In the genomic region with DNA sequence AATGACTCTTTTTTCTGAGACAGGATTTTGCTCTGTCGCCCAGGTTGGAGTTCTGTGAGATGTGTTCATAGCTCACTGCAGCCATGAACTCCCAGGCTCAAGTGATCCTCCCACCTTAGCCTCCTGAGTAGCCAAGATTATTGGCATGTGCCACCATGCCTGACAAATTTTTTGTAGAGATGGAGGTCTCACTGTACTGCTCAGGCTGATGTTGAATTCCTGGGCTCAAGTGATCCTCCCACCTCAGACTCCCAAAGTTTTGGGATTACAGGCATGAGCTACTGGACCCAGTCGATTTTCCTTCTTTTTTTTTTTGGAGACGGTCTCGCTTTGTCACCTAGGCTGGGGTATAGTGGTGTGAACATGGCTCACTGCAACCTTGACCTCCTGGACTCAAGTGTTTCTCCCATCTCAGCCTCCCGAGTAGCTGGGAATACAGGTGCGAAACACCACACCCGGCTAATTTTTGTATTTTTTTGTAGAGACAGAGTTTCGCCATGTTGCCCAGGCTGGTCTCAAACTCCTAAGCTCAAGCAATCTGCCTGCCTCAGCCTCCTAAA, we compare ENCODE assay signal across 11 cellular contexts. TPM values are rescaled to one million over a fixed set of nuclear protein-coding genes. Genes with fewer than 3 reads are reported as not detected.
DNase-seq lines count a peak whose midpoint lies in the region; ATAC-seq and TF ChIP-seq lines count a peak whose summit lies in the region.
"Had no signal": no experiment of that assay in that cellular context is flagged by ENCODE, and none has a peak within 500 bp of the region (broad histone marks: within the 10 kb centered on the region; RNA-seq: fewer than 3 reads in every experiment).

No MANE protein-coding gene starts in this region.

- H3K27me3 ChIP-seq in spleen (replicated peaks in 1 of 7), result no peaks in the 10 kb centered on the region

- DNase-seq in HFFc6, result no peak
- no peak for DNase-seq in activated CD8-positive, alpha-beta T cell treated with anti-CD3 and anti-CD28 coated beads, Interleukin-2, amount 10 ng/mL, durations not matched to agents 7 days and 5 days
- DNase-seq in glutamatergic neuron, result no peak
- no peak for DNase-seq in spleen
- no peak for DNase-seq in NCI-H526 treated with DMSO at 0.1 percent for 48 hours (lab: John Stamatoyannopoulos, UW)
- DNase-seq in epidermal melanocyte (ENCODE audit: insufficient read length, low spot score), result no peak
- DNase-seq in D341Med (ENCODE audit: low spot score), result no peak
- DNase-seq: NCI-H1436 treated with DMSO at 0.1 percent for 48 hours; SIG-M5; stimulated activated naive CD4-positive, alpha-beta T cell had no signal

- peaks cover 6% of the 10 kb centered on the region for H3K27me3 Mint-ChIP-seq in HFFc6 (ENCODE audit: insufficient read depth)
- no peaks in the 10 kb centered on the region for H3K27me3 Mint-ChIP-seq in activated CD8-positive, alpha-beta T cell treated with anti-CD3 and anti-CD28 coated beads, Interleukin-2, amount 10 ng/mL, durations not matched to agents 7 days and 5 days (ENCODE audit: low read depth)
- peaks cover 7% of the 10 kb centered on the region for H3K27me3 Mint-ChIP-seq in glutamatergic neuron (ENCODE audit: unreplicated experiment)

- intact Hi-C loops in spleen (cut with DNase I; ENCODE audit: low total_unique reads), result no loop called here

- POLR2A ChIA-PET in activated CD8-positive, alpha-beta T cell treated with anti-CD3 and anti-CD28 coated beads, Interleukin-2, amount 10 ng/mL, durations not matched to agents 7 days and 5 days (lab: Charles Lee), result interaction anchor here (1.1 to 4.9 kb wide), 5 partner anchors 11 to 23 kb away, joined by 3 to 44 read pairs (median 22); a partner anchor contains a TSS

- TF ChIP-seq CTCF in HFFc6 (IDR thresholded peaks at IDR 0.05) (no peak), glutamatergic neuron (IDR thresholded peaks at IDR 0.05; ENCODE audit: partially characterized antibody, unreplicated experiment) (no peak), spleen (IDR thresholded peaks at IDR 0.05 in 8 of 11, conservative IDR thresholded peaks at IDR 0.05 in 3 of 11) (no peak)

- H3K4me3 Mint-ChIP-seq in HFFc6 (no peak overlapping the region), glutamatergic neuron (ENCODE audit: unreplicated experiment) (no peak overlapping the region)
- H3K4me3 Mint-ChIP-seq in activated CD8-positive, alpha-beta T cell treated with anti-CD3 and anti-CD28 coated beads, Interleukin-2, amount 10 ng/mL, durations not matched to agents 7 days and 5 days, result no peak overlapping the region

- H3K36me3 ChIP-seq in spleen, result peaks cover 0 to 61% (median 12%) of the 10 kb centered on the region in 6 donors

- H3K27ac Mint-ChIP-seq in HFFc6 (peak overlapping the region; percentile 93), glutamatergic neuron (ENCODE audit: unreplicated experiment) (peak overlapping the region; percentile 16)
- peak overlapping the region; percentile 84 for H3K27ac Mint-ChIP-seq in activated CD8-positive, alpha-beta T cell treated with anti-CD3 and anti-CD28 coated beads, Interleukin-2, amount 10 ng/mL, durations not matched to agents 7 days and 5 days

- CTCF ChIA-PET in activated CD8-positive, alpha-beta T cell treated with anti-CD3 and anti-CD28 coated beads, Interleukin-2, amount 10 ng/mL, durations not matched to agents 7 days and 5 days (lab: Charles Lee), result interaction anchor here (0.9 to 4.5 kb wide), 6 partner anchors 12 to 37 kb away, joined by 3 to 54 read pairs (median 10); a partner anchor contains a TSS

- H3K9me3 Mint-ChIP-seq in HFFc6 (no peaks in the 10 kb centered on the region), glutamatergic neuron (ENCODE audit: unreplicated experiment) (peaks cover 11% of the 10 kb centered on the region)
- no peaks in the 10 kb centered on the region for H3K9me3 Mint-ChIP-seq in activated CD8-positive, alpha-beta T cell treated with anti-CD3 and anti-CD28 coated beads, Interleukin-2, amount 10 ng/mL, durations not matched to agents 7 days and 5 days (ENCODE audit: insufficient read depth)

- H3K36me3 Mint-ChIP-seq in HFFc6 (ENCODE audit: low read depth) (peaks cover 59% of the 10 kb centered on the region), glutamatergic neuron (ENCODE audit: unreplicated experiment) (peaks cover 5% of the 10 kb centered on the region)
- H3K36me3 Mint-ChIP-seq in activated CD8-positive, alpha-beta T cell treated with anti-CD3 and anti-CD28 coated beads, Interleukin-2, amount 10 ng/mL, durations not matched to agents 7 days and 5 days (ENCODE audit: low read depth), result peaks cover 60% of the 10 kb centered on the region

- H3K9me3 ChIP-seq in spleen, result no peaks in the 10 kb centered on the region

- ATAC-seq in activated CD8-positive, alpha-beta T cell treated with anti-CD3 and anti-CD28 coated beads, Interleukin-2, amount 10 ng/mL, durations not matched to agents 7 days and 5 days, result no peak
- no peak for ATAC-seq in GM21447 (IDR thresholded peaks at IDR 0.05; ENCODE audit: unreplicated experiment)

- H3K4me3 ChIP-seq in spleen, result no peak overlapping the region

- H3K27ac ChIP-seq in spleen, result peak overlapping the region; percentile 63 to 86 (median 78)

- H3K4me1 Mint-ChIP-seq in HFFc6 (ENCODE audit: low read depth) (peaks cover 76% of the 10 kb centered on the region), glutamatergic neuron (ENCODE audit: low read depth, unreplicated experiment) (peaks cover 35% of the 10 kb centered on the region)
- peaks cover 69% of the 10 kb centered on the region for H3K4me1 Mint-ChIP-seq in activated CD8-positive, alpha-beta T cell treated with anti-CD3 and anti-CD28 coated beads, Interleukin-2, amount 10 ng/mL, durations not matched to agents 7 days and 5 days (ENCODE audit: low read depth)

- TF ChIP-seq POLR2A in spleen (IDR thresholded peaks at IDR 0.05), result no peak

- WGBS in spleen, 5 donors, result 89 to 96% (median 94%) methylated on average over 8 of the region's 8 CpGs

- peaks cover 33 to 91% (median 75%) of the 10 kb centered on the region in 6 donors for H3K4me1 ChIP-seq in spleen

RNA-seq across cellular contexts. Expression of a gene that starts 24.3 kb away (rescaled TPM):
- 100 to 1,000 TPM; 111 to 122 (median 117) TPM for total RNA-seq in HFFc6 (2021; fragmentation: NEBNext Ultra II Directional; extraction: Animal tissue kit (Norgen Biotek cat#: 25700))
- 10 to 100 TPM; 71.4 to 73.0 TPM for total RNA-seq in activated CD8-positive, alpha-beta T cell treated with anti-CD3 and anti-CD28 coated beads, Interleukin-2, amount 10 ng/mL, durations not matched to agents 7 days and 5 days
- total RNA-seq in glutamatergic neuron (ENCODE audit: unreplicated experiment) (136 TPM), spleen (100 to 1,000 TPM in 4 of 7 donors, 10 to 100 TPM in 3; 70.2 to 167 (median 107) TPM)
- polyA plus RNA-seq in spleen, result 10 to 100 TPM; 18.7 to 55.5 (median 22.7) TPM

RNA-seq across cellular contexts. Expression of a gene that starts 40.8 kb away (rescaled TPM):
- total RNA-seq in HFFc6 (2021; fragmentation: NEBNext Ultra II Directional; extraction: Animal tissue kit (Norgen Biotek cat#: 25700)), result 100 to 1,000 TPM in 4 of 6 experiments, 10 to 100 TPM in 2; 51.0 to 117 (median 107) TPM
- 100 to 1,000 TPM; 172 to 174 TPM for total RNA-seq in activated CD8-positive, alpha-beta T cell treated with anti-CD3 and anti-CD28 coated beads, Interleukin-2, amount 10 ng/mL, durations not matched to agents 7 days and 5 days
- total RNA-seq in glutamatergic neuron (ENCODE audit: unreplicated experiment) (44.7 TPM), spleen (10 to 100 TPM in 3 of 7 donors, 1 to 10 TPM in 4; 2.6 to 16.2 (median 8.8) TPM)
- polyA plus RNA-seq in spleen, result 1 to 10 TPM; 1.4 to 9.3 (median 3.1) TPM

Comparison
In these comparisons a context has a peak if more than half of its experiments do, and no peak if none do; other contexts are left out.
1. H3K27ac Mint-ChIP-seq: peak in every context shown above with its lines; median percentile 93 in HFFc6; 84 in activated CD8-positive, alpha-beta T cell treated with anti-CD3 and anti-CD28 coated beads, Interleukin-2, amount 10 ng/mL, durations not matched to agents 7 days and 5 days; 16 in glutamatergic neuron.